In genomic region chr3:194237110-194237509, GRCh38 we compare ENCODE assay signal across 1 cellular context.
TF ChIP-seq lines count a peak whose summit lies in the region.

No MANE protein-coding gene starts in this region.

TF ChIP-seq in K562, 482 proteins besides CTCF, POLR2A, EP300 and RAD21 (continued from another document):
- TF ChIP-seq BCLAF1 (IDR thresholded peaks at IDR 0.05; ENCODE audit: borderline replicate concordance in 1 of 2, control insufficient read depth in 1 of 2, low read depth in 2 of 2, low read length in 1 of 2) = no peak
- no peak for TF ChIP-seq MTA1 (IDR thresholded peaks at IDR 0.05; ENCODE audit: borderline replicate concordance)
- TF ChIP-seq U2AF2 (optimal IDR thresholded peaks at IDR 0.05; ENCODE audit: low read depth, low read length) = no peak
- TF ChIP-seq, protein P1, sequence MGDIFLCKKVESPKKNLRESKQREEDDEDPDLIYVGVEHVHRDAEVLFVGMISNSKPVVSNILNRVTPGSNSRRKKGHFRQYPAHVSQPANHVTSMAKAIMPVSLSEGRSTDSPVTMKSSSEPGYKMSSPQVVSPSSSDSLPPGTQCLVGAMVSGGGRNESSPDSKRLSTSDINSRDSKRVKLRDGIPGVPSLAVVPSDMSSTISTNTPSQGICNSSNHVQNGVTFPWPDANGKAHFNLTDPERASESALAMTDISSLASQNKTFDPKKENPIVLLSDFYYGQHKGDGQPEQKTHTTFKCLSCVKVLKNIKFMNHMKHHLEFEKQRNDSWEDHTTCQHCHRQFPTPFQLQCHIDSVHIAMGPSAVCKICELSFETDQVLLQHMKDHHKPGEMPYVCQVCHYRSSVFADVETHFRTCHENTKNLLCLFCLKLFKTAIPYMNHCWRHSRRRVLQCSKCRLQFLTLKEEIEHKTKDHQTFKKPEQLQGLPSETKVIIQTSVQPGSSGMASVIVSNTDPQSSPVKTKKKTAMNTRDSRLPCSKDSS (IDR thresholded peaks at IDR 0.05; ENCODE audit: low read depth, partially characterized antibody) = peak; percentile 65
- no peak for TF ChIP-seq EZH2 (IDR thresholded peaks at IDR 0.05; ENCODE audit: borderline replicate concordance, low read depth, low read length)
- no peak for TF ChIP-seq ELF2 (CRISPR knock-in tag; IDR thresholded peaks at IDR 0.05)
- TF ChIP-seq KHSRP (IDR thresholded peaks at IDR 0.05) = no peak
- TF ChIP-seq ZNF165 (CRISPR knock-in tag; IDR thresholded peaks at IDR 0.05; ENCODE audit: borderline replicate concordance) = no peak
- TF ChIP-seq MYBL2 (IDR thresholded peaks at IDR 0.05; ENCODE audit: low read depth) = no peak
- no peak for TF ChIP-seq MYBL2 (CRISPR knock-in tag; IDR thresholded peaks at IDR 0.05; ENCODE audit: borderline replicate concordance)
- TF ChIP-seq ZNF77 (CRISPR knock-in tag; IDR thresholded peaks at IDR 0.05) = no peak
- no peak for TF ChIP-seq ZNF589 (CRISPR knock-in tag; IDR thresholded peaks at IDR 0.05; ENCODE audit: low read depth)
- TF ChIP-seq NUFIP1 (IDR thresholded peaks at IDR 0.05; ENCODE audit: partially characterized antibody) = no peak
- no peak for TF ChIP-seq ZBED1 (IDR thresholded peaks at IDR 0.05)
- TF ChIP-seq MIER1 (IDR thresholded peaks at IDR 0.05; ENCODE audit: low read depth) = no peak
